In genomic region chr22:50314455-50315288, GRCh38 we compare ENCODE assay signal across 8 cellular contexts. TPM values are rescaled to one million over a fixed set of nuclear protein-coding genes. Genes with fewer than 3 reads are reported as not detected.
DNase-seq lines count a peak whose midpoint lies in the region; ATAC-seq, FAIRE-seq and TF ChIP-seq lines count a peak whose summit lies in the region.

No MANE protein-coding gene starts in this region.

- peaks cover 14% of the 10 kb centered on the region for H3K27me3 Mint-ChIP-seq in GM23338 (ENCODE audit: insufficient read depth, low read depth, poor library complexity)

- FAIRE-seq in H54 (lab: Jason Lieb, UNC), result no peak

- no peaks in the 10 kb centered on the region for H3K27me3 ChIP-seq in GM23338 (ENCODE audit: insufficient read depth)

- no peaks in the 10 kb centered on the region for H3K36me3 ChIP-seq in GM23338 (ENCODE audit: insufficient read depth)

- H4K20me1 ChIP-seq in GM23338 (replicated peaks; ENCODE audit: insufficient read depth), result no peaks in the 10 kb centered on the region

- H2AFZ ChIP-seq in GM23338, result peak overlapping the region; percentile 76

- H3K27ac ChIP-seq in GM23338 (ENCODE audit: low read depth), result no peak overlapping the region

- no peaks in the 10 kb centered on the region for H3K36me3 Mint-ChIP-seq in GM23338 (ENCODE audit: low read depth)

- H3K79me2 ChIP-seq in GM23338 (replicated peaks; ENCODE audit: insufficient read depth), result no peaks in the 10 kb centered on the region

- no peaks in the 10 kb centered on the region for H3K4me1 ChIP-seq in GM23338 (ENCODE audit: insufficient read depth)

- peaks cover 6% of the 10 kb centered on the region for H3K4me1 Mint-ChIP-seq in GM23338

- ATAC-seq in GM23338 (peak; percentile 73), left lobe of liver (peak; percentile 53)

- H3K9me2 ChIP-seq in GM23338 (ENCODE audit: insufficient read depth), result no peaks in the 10 kb centered on the region

- H3K4me3 ChIP-seq in GM23338, result no peak overlapping the region

- no peak overlapping the region for H3K4me2 ChIP-seq in GM23338

- no peak overlapping the region; the same call in 2 of the 3 replicates for H3K4me3 Mint-ChIP-seq in GM23338

- no peaks in the 10 kb centered on the region for H3K9me3 Mint-ChIP-seq in GM23338

- no peak for TF ChIP-seq CTCF in GM10266 (IDR thresholded peaks at IDR 0.05; ENCODE audit: control insufficient read depth, insufficient read depth, low read depth, missing control alignments)
- TF ChIP-seq CTCF in GM23338 (conservative IDR thresholded peaks at IDR 0.05; ENCODE audit: low read depth in 2 of 2), result no peak

- DNase-seq in GM10266 (ENCODE audit: extremely low spot score), result peak; percentile 92
- peak; percentile 46 for DNase-seq in GM23338 (ENCODE audit: low spot score)
- DNase-seq in NCI-H510A treated with DMSO at 0.1 percent for 48 hours (lab: John Stamatoyannopoulos, UW), result peak; percentile 60
- DNase-seq in activated T-cell treated with anti-CD3 and anti-CD28 coated beads for 24 hours (ENCODE audit: low read depth), result peak; percentile 71
- peak; percentile 45 for DNase-seq in left lobe of liver (ENCODE audit: low spot score)
- DNase-seq in stimulated activated CD8-positive, alpha-beta memory T cell treated with anti-CD3 and anti-CD28 coated beads, Interleukin-7, amount 100 ng/mL, for 4 hours (ENCODE audit: low read depth in 2 of 2), result peak; percentile 46 to 63
- DNase-seq in foreskin melanocyte, result no peak
- DNase-seq in H54 (ENCODE audit: insufficient read length, low spot score), result no peak

- H3F3A ChIP-seq in GM23338 (replicated peaks; ENCODE audit: low read depth), result no peaks in the 10 kb centered on the region

- no peak overlapping the region for H3K27ac Mint-ChIP-seq in GM23338

- no peak for TF ChIP-seq POLR2A in H54 (IDR thresholded peaks at IDR 0.05; ENCODE audit: low read depth, low read length)

TF ChIP-seq in GM23338, 12 proteins besides CTCF, POLR2A, EP300 and RAD21 (continues in another document):
- TF ChIP-seq NANOG (IDR thresholded peaks at IDR 0.05; ENCODE audit: borderline replicate concordance) (no peak), REST (IDR thresholded peaks at IDR 0.05; ENCODE audit: unreplicated experiment) (no peak), ZNF114 (CRISPR knock-in tag; IDR thresholded peaks at IDR 0.05) (no peak), ZNF462 (CRISPR knock-in tag; IDR thresholded peaks at IDR 0.05) (no peak), EZH2 (IDR thresholded peaks at IDR 0.05; ENCODE audit: low read depth, unreplicated experiment) (no peak), EZH2phosphoT487 (IDR thresholded peaks at IDR 0.05; ENCODE audit: unreplicated experiment) (no peak)

RNA-seq across cellular contexts. Expression of gene PLXNB2, which starts 7.2 kb away (rescaled TPM):
- 66.3 and 70.4 TPM in 2 replicates for total RNA-seq in GM23338 (2014; rRNA removed; shearing (Covaris generic))
- polyA plus RNA-seq in GM23338 (2016; fragmentation: Nextera tagmentation; extraction: Ambion mirVana), result 29.1 and 33.0 TPM in 2 replicates
- 187 TPM for total RNA-seq in left lobe of liver

RNA-seq across cellular contexts. Expression of gene DENND6B, which starts 12.1 kb away (rescaled TPM):
- total RNA-seq in GM23338 (2014; rRNA removed; shearing (Covaris generic)), result 1.3 TPM in 2 replicates
- 0.12 and 0.71 TPM in 2 replicates for polyA plus RNA-seq in GM23338 (2016; fragmentation: Nextera tagmentation; extraction: Ambion mirVana)
- 1.8 TPM for total RNA-seq in left lobe of liver

RNA-seq across cellular contexts. Expression of gene PPP6R2, which starts 28.5 kb away (rescaled TPM):
- total RNA-seq in GM23338 (2014; rRNA removed; shearing (Covaris generic)), result 37.5 and 45.8 TPM in 2 replicates
- 11.9 and 13.4 TPM in 2 replicates for polyA plus RNA-seq in GM23338 (2016; fragmentation: Nextera tagmentation; extraction: Ambion mirVana)
- total RNA-seq in left lobe of liver, result 65.4 TPM

RNA-seq across cellular contexts. Expression of gene MAPK11, which starts 44.5 kb away (rescaled TPM):
- total RNA-seq in GM23338 (2014; rRNA removed; shearing (Covaris generic)), result 1.6 and 1.9 TPM in 2 replicates
- polyA plus RNA-seq in GM23338 (2016; fragmentation: Nextera tagmentation; extraction: Ambion mirVana), result 0.34 and 0.78 TPM in 2 replicates
- 8.2 TPM for total RNA-seq in left lobe of liver

RNA-seq across cellular contexts. Expression of gene MAPK12, which starts 53.2 kb away (rescaled TPM):
- total RNA-seq in GM23338 (2014; rRNA removed; shearing (Covaris generic)), result 20.4 and 26.1 TPM in 2 replicates
- polyA plus RNA-seq in GM23338 (2016; fragmentation: Nextera tagmentation; extraction: Ambion mirVana), result 10.4 and 15.8 TPM in 2 replicates
- total RNA-seq in left lobe of liver, result 5.0 TPM

Comparison
In these comparisons a context has a peak if more than half of its experiments do, and no peak if none do; other contexts are left out.
1. DNase-seq: peak in GM10266 (single experiment), GM23338 (single experiment), NCI-H510A treated with DMSO at 0.1 percent for 48 hours (single experiment), activated T-cell treated with anti-CD3 and anti-CD28 coated beads for 24 hours (single experiment), left lobe of liver (single experiment) and stimulated activated CD8-positive, alpha-beta memory T cell treated with anti-CD3 and anti-CD28 coated beads, Interleukin-7, amount 100 ng/mL, for 4 hours (2 of 2); none in foreskin melanocyte (single experiment) and H54 (single experiment).